Comparison of ENCODE assay signal across 8 cellular contexts in genomic region chr5:34930527-34930844, GRCh38. TPM values are rescaled to one million over a fixed set of nuclear protein-coding genes. Genes with fewer than 3 reads are reported as not detected.
DNase-seq lines count a peak whose midpoint lies in the region; ATAC-seq and TF ChIP-seq lines count a peak whose summit lies in the region.

No MANE protein-coding gene starts in this region.

- peak overlapping the region; percentile 99 for H3K4me3 Mint-ChIP-seq in type B pancreatic cell

- peaks cover 0 to 26% (median 18%) of the 10 kb centered on the region in 12 donors for H3K4me1 ChIP-seq in heart left ventricle
- H3K4me1 ChIP-seq in adipocyte (ENCODE audit: control insufficient read depth, insufficient read depth, low read length): peaks cover 19% of the 10 kb centered on the region
- H3K4me1 ChIP-seq in liver (ENCODE audit: control insufficient read depth in 4 of 4, insufficient read depth in 4 of 4, low read length in 3 of 4): peaks cover 0 to 23% (median 9%) of the 10 kb centered on the region in 4 donors

- H3K9me3 ChIP-seq in heart left ventricle (no peaks in the 10 kb centered on the region), adipocyte (ENCODE audit: control insufficient read depth, low read length) (no peaks in the 10 kb centered on the region), liver (ENCODE audit: control insufficient read depth in 4 of 4, low read length in 3 of 4) (no peaks in the 10 kb centered on the region)

- peaks cover 17% of the 10 kb centered on the region for H3K4me1 Mint-ChIP-seq in type B pancreatic cell (ENCODE audit: unreplicated experiment)

- H3K27ac ChIP-seq in heart left ventricle (peak overlapping the region; percentile 61 to 97 (median 92)), liver (ENCODE audit: low read depth in 1 of 2, low read length in 2 of 2) (peak overlapping the region; percentile 95)

- 0 to 4% (median 2%) methylated on average over 2 of the region's 2 CpGs for WGBS in heart left ventricle, 4 donors
- under 1% methylated on average over 2 of the region's 2 CpGs for WGBS in liver

- H3K36me3 Mint-ChIP-seq in type B pancreatic cell: peaks cover 14% of the 10 kb centered on the region

- H3K4me3 ChIP-seq in heart left ventricle (peak overlapping the region; percentile 56 to 95 (median 86)), adipocyte (ENCODE audit: low read length) (peak overlapping the region; percentile 95), liver (ENCODE audit: low read depth in 1 of 3, low read length in 3 of 3) (peak overlapping the region; percentile 92 to 96 (median 93))

- no peak for TF ChIP-seq POLR2A in heart left ventricle (IDR thresholded peaks at IDR 0.05)

- H3K36me3 ChIP-seq in heart left ventricle: peaks cover 0 to 38% (median 20%) of the 10 kb centered on the region in 9 donors
- peaks cover 17% of the 10 kb centered on the region for H3K36me3 ChIP-seq in adipocyte (ENCODE audit: control insufficient read depth, insufficient read depth, low read length, severe bottlenecking)
- H3K36me3 ChIP-seq in liver (ENCODE audit: control insufficient read depth in 4 of 4, insufficient read depth in 3 of 4, low read depth in 1 of 4, low read length in 3 of 4): peaks cover 3 to 13% (median 7%) of the 10 kb centered on the region in 4 donors

- no peaks in the 10 kb centered on the region for H3K27me3 ChIP-seq in heart left ventricle
- no peaks in the 10 kb centered on the region for H3K27me3 ChIP-seq in adipocyte (replicated peaks; ENCODE audit: control insufficient read depth, insufficient read depth, low read length)
- no peaks in the 10 kb centered on the region for H3K27me3 ChIP-seq in liver (ENCODE audit: control insufficient read depth in 4 of 4, insufficient read depth in 4 of 4, low read length in 3 of 4)

- TF ChIP-seq RAD21 in liver (IDR thresholded peaks at IDR 0.05): no peak

- intact Hi-C loops in heart left ventricle (cut with DNase I) (loop anchor here in 1 of 10 donors (10.0 kb wide), 1 partner anchor 1486 kb away; the partner anchor contains the start of gene TARS1), cardiac septum (cut with DNase I) (no loop called here)

- peak overlapping the region; percentile 94 for H3K9ac ChIP-seq in adipocyte (ENCODE audit: low read length)
- H3K9ac ChIP-seq in liver (ENCODE audit: low read depth in 1 of 2, low read length in 2 of 2): peak overlapping the region; percentile 63 to 87

- DNase-seq in heart left ventricle (no peak), cardiac septum (ENCODE audit: low spot score) (no peak), adipocyte (ENCODE audit: low read depth) (peak; percentile 65), type B pancreatic cell (ENCODE audit: extremely low spot score, unreplicated experiment) (no peak)
- DNase-seq in effector CD8-positive, alpha-beta T cell (lab: John Stamatoyannopoulos, UW): no peak

- TF ChIP-seq CTCF in heart left ventricle (IDR thresholded peaks at IDR 0.05): no peak
- TF ChIP-seq CTCF in liver (IDR thresholded peaks at IDR 0.05; ENCODE audit: low read depth, low read length, missing input control): no peak
- TF ChIP-seq CTCF in type B pancreatic cell (conservative IDR thresholded peaks at IDR 0.05): no peak

- peak overlapping the region; percentile 98 for H3K27ac Mint-ChIP-seq in type B pancreatic cell

- ATAC-seq in heart left ventricle (no peak), HG02970 (IDR thresholded peaks at IDR 0.05; ENCODE audit: low FRiP score, unreplicated experiment) (no peak), GM18511 (IDR thresholded peaks at IDR 0.05; ENCODE audit: unreplicated experiment) (no peak)

- H3K27me3 Mint-ChIP-seq in type B pancreatic cell: no peaks in the 10 kb centered on the region

- H3K9me3 Mint-ChIP-seq in type B pancreatic cell: no peaks in the 10 kb centered on the region

TF ChIP-seq in liver, 16 proteins besides CTCF, POLR2A, EP300 and RAD21:
- TF ChIP-seq REST (IDR thresholded peaks at IDR 0.05) (no peak), TAF1 (conservative IDR thresholded peaks at IDR 0.05) (no peak), FOXA2 (IDR thresholded peaks at IDR 0.05) (no peak), HNF4G (IDR thresholded peaks at IDR 0.05) (no peak), NR2F2 (IDR thresholded peaks at IDR 0.05) (no peak), RXRA (IDR thresholded peaks at IDR 0.05) (no peak), MAX (IDR thresholded peaks at IDR 0.05) (no peak), EGR1 (IDR thresholded peaks at IDR 0.05; ENCODE audit: low read depth in 2 of 2) (no peak), JUND (IDR thresholded peaks at IDR 0.05) (no peak), GABPA (IDR thresholded peaks at IDR 0.05 in 1 of 2, conservative IDR thresholded peaks at IDR 0.05 in 1 of 2) (no peak)

RNA-seq across cellular contexts. Expression of gene DNAJC21, which starts 1.1 kb away (rescaled TPM):
- total RNA-seq in heart left ventricle (10 to 100 TPM; 35.7 to 60.1 (median 51.1) TPM), cardiac septum (68.4 TPM), liver (10 to 100 TPM; 10.7 to 21.0 TPM), type B pancreatic cell (ENCODE audit: low replicate concordance) (46.6 and 53.2 TPM in 2 replicates)
- polyA plus RNA-seq in heart left ventricle (10 to 100 TPM; 38.8 to 46.5 TPM), liver (10 to 100 TPM in 1 of 2 donors, 1 to 10 TPM in 1; 8.8 to 12.9 TPM)

RNA-seq across cellular contexts. Expression of gene BRIX1, which starts 15.0 kb away (rescaled TPM):
- total RNA-seq in heart left ventricle (10 to 100 TPM; 10.5 to 19.6 (median 14.5) TPM), cardiac septum (14.6 TPM), liver (10 to 100 TPM; 10.2 to 15.7 TPM), type B pancreatic cell (ENCODE audit: low replicate concordance) (32.7 and 38.0 TPM in 2 replicates)
- polyA plus RNA-seq in heart left ventricle (10 to 100 TPM; 10.2 to 14.9 TPM), liver (10 to 100 TPM in 1 of 2 donors, 1 to 10 TPM in 1; 6.7 to 10.9 TPM)

RNA-seq across cellular contexts. Expression of gene RAD1, which starts 15.2 kb away (rescaled TPM):
- total RNA-seq in heart left ventricle (10 to 100 TPM; 12.8 to 29.6 (median 22.7) TPM), cardiac septum (23.4 TPM), liver (10 to 100 TPM; 11.1 to 17.5 TPM), type B pancreatic cell (ENCODE audit: low replicate concordance) (19.5 and 20.9 TPM in 2 replicates)
- polyA plus RNA-seq in heart left ventricle (10 to 100 TPM; 18.7 to 23.9 TPM), liver (1 to 10 TPM; 7.2 to 7.4 TPM)
